1 cellular context compared by ENCODE assay signal in the genomic region with DNA sequence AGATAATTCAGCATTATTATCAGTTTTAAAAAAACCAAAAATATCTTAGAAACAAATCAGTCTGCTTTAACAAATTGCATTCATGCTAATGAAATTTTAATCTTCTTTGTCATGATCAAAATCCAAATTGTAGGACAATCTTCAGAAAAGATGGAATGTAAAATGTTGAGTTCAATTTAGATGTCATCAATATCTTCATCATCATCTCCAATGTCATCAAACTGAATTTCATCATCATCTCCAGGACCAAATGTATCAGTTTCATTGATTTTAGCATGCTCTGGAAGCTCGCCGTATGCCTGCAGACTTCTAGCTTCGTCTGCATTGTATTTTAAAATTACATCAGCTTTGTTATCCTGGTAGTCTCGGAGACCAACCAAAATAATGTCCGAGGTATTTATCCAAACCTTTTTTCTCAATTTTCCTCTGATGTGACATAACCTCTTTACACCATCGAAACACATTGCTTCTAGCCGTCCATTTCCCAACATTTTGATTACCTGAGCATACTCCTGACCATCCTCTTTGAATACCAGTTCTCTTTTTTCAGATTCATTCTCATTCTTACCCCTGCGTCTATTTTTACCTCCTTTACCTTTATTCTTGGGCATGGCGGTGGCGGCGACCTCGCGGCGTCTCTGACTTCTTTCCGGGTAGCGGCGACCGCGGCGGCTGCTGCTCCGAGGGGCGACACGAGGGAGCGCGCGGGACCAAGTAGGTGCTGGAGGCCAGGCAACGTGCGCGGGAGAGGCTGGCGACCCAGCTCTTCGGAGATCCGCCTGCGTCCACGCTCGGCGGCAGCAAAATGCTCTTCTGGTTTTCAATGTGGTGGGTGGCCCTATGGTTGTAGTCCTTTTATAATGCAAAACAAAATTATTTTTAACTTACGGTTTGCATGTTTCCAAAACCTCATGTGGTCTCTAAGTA.
TF ChIP-seq lines count a peak whose summit lies in the region.
"Not testable (repeated sequence)": the region's sequence is repeated elsewhere in the genome, so short reads cannot be mapped to it uniquely, and the experiment has no call there.

No MANE protein-coding gene starts in this region.

TF ChIP-seq in K562, 482 proteins besides CTCF, POLR2A, EP300 and RAD21:
- TF ChIP-seq, protein P1, sequence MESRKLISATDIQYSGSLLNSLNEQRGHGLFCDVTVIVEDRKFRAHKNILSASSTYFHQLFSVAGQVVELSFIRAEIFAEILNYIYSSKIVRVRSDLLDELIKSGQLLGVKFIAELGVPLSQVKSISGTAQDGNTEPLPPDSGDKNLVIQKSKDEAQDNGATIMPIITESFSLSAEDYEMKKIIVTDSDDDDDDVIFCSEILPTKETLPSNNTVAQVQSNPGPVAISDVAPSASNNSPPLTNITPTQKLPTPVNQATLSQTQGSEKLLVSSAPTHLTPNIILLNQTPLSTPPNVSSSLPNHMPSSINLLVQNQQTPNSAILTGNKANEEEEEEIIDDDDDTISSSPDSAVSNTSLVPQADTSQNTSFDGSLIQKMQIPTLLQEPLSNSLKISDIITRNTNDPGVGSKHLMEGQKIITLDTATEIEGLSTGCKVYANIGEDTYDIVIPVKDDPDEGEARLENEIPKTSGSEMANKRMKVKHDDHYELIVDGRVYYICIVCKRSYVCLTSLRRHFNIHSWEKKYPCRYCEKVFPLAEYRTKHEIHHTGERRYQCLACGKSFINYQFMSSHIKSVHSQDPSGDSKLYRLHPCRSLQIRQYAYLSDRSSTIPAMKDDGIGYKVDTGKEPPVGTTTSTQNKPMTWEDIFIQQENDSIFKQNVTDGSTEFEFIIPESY (CRISPR knock-in tag; IDR thresholded peaks at IDR 0.05), result 0 out of 2 replicates have a peak, but pooled peaks have one; percentile 33
- TF ChIP-seq, protein P2, sequence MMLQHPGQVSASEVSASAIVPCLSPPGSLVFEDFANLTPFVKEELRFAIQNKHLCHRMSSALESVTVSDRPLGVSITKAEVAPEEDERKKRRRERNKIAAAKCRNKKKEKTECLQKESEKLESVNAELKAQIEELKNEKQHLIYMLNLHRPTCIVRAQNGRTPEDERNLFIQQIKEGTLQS (IDR thresholded peaks at IDR 0.05), result peak; percentile 72
- TF ChIP-seq, protein P2 (CRISPR knock-in tag; conservative IDR thresholded peaks at IDR 0.05), result not testable (repeated sequence)
